1 cellular context compared by ENCODE assay signal in the genomic region with DNA sequence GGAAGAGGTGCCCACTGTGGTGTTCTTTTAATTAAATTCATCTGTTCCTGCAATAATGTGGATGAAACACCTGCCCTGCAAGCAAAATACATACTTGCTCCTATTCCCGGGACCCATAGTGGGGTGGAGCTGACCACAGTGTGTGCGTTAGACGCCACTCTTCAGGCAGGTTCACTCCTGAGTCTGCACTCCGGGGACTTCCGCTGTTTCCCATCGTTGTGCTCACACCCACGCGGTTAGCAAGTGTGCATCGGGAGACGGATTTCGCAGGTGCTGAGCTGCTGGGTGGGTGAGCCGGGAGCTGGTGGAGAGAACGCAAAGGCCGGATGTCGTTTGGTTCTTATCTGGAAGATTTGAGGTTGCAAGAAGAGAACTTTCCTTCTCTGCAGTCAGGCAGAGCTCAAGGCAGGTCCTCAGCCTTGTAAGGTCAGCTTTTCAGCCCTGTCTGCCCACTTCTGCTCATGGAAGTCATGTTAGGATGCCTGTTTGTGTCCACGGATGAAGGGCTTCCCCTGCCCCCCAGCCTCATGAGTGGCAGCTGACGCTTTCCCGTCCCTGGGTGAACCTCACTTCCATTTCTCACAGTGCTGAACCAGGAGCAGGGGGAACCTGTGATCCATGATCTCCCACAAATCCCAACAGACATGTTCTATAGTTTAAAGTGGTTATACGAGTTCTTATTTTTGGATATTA.
A peak's percentile ranks its signal among the peaks of the same experiment; 100 is the strongest.
TF ChIP-seq lines count a peak whose summit lies in the region.

No MANE protein-coding gene starts in this region.

TF ChIP-seq in K562, 482 proteins besides CTCF, POLR2A, EP300 and RAD21:
- TF ChIP-seq ZBTB11 (CRISPR knock-in tag; IDR thresholded peaks at IDR 0.05) = peak in 1 of 3 experiments; percentile 89; a peak in 2 of 6 replicates
- peak in 1 of 2 experiments; percentile 19; a peak in 1 of 4 replicates for TF ChIP-seq BCLAF1 (IDR thresholded peaks at IDR 0.05; ENCODE audit: borderline replicate concordance in 1 of 2, control insufficient read depth in 1 of 2, low read depth in 2 of 2, low read length in 1 of 2)
